In the genomic region with DNA sequence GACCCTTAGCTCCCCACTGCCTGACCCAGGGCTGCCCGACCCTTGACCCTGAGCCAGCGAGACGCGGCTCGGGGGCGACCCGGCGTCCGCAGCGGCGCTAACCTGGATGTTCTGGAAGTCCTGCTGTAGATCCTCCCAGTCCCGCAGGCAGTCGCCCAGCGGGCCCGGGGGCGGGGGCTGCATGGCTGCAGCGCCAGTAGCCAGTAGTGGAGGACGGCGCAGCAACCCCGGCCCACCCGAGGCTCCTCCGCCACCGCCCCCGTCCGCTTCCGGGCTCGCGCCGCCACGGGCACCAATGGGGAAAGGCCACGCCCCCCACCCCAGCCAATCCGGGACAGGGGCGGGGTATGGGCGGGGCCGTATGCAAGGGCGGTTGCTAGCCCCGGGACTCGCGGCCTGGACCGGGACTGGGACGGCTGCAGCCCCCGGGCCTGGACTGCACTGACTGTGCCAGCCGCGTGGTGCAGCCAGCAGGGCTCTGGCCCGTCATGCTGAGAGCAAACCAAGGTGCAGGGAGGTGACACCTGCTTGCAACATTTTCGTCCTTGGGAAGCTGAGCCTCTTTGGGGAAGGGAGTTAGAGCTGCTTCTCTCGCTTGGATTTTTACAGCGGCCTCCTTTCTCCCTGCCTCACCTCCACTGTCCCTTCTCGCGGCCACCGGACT, we compare ENCODE assay signal across 1 cellular context.
TF ChIP-seq lines count a peak whose summit lies in the region.

A gene (minus strand): TSS at position 208 of the 664 bp plus-strand sequence. CDS start 25 bp downstream, at position 183.

TF ChIP-seq in HepG2, 621 proteins besides CTCF, POLR2A, EP300 and RAD21 (continued from another document and continues in another):
- TF ChIP-seq, protein P1, sequence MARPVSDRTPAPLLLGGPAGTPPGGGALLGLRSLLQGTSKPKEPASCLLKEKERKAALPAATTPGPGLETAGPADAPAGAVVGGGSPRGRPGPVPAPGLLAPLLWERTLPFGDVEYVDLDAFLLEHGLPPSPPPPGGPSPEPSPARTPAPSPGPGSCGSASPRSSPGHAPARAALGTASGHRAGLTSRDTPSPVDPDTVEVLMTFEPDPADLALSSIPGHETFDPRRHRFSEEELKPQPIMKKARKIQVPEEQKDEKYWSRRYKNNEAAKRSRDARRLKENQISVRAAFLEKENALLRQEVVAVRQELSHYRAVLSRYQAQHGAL (CRISPR knock-in tag; IDR thresholded peaks at IDR 0.05; ENCODE audit: not compliant biosample characterization): no peak
- TF ChIP-seq ZNF547 (CRISPR knock-in tag; IDR thresholded peaks at IDR 0.05) (peak; percentile 60), ZNF790 (CRISPR knock-in tag; IDR thresholded peaks at IDR 0.05; ENCODE audit: borderline replicate concordance) (no peak), ARHGAP35 (CRISPR knock-in tag; IDR thresholded peaks at IDR 0.05; ENCODE audit: borderline replicate concordance) (no peak; the same call in 1 of the 2 replicates), ARNT2 (CRISPR knock-in tag; IDR thresholded peaks at IDR 0.05; ENCODE audit: low read depth) (peak; percentile 87), ZNF570 (CRISPR knock-in tag; IDR thresholded peaks at IDR 0.05; ENCODE audit: borderline replicate concordance) (no peak), ZNF24 (IDR thresholded peaks at IDR 0.05) (no peak), ZBTB21 (CRISPR knock-in tag; IDR thresholded peaks at IDR 0.05) (no peak), PRMT3 (CRISPR knock-in tag; IDR thresholded peaks at IDR 0.05; ENCODE audit: borderline replicate concordance, low read depth) (no peak), KDM2A (CRISPR knock-in tag; IDR thresholded peaks at IDR 0.05; ENCODE audit: borderline replicate concordance, low read depth) (peak; percentile 93), HMGA1 (CRISPR knock-in tag; conservative IDR thresholded peaks at IDR 0.05) (no peak), CHCHD3 (CRISPR knock-in tag; IDR thresholded peaks at IDR 0.05) (no peak), ZNF460 (CRISPR knock-in tag; IDR thresholded peaks at IDR 0.05; ENCODE audit: borderline replicate concordance) (peak; percentile 21; the same call in 1 of the 2 replicates), ZNF136 (CRISPR knock-in tag; IDR thresholded peaks at IDR 0.05; ENCODE audit: low read depth) (no peak), ZNF232 (CRISPR knock-in tag; IDR thresholded peaks at IDR 0.05; ENCODE audit: borderline replicate concordance) (peak; percentile 14; the same call in 1 of the 2 replicates), WIZ (CRISPR knock-in tag; IDR thresholded peaks at IDR 0.05) (no peak), SRSF9 (IDR thresholded peaks at IDR 0.05; ENCODE audit: borderline replicate concordance, insufficient read depth, low read depth, low read length, poor library complexity, severe bottlenecking) (no peak), ZNF782 (CRISPR knock-in tag; IDR thresholded peaks at IDR 0.05; ENCODE audit: borderline replicate concordance) (no peak), TRIM24 (CRISPR knock-in tag; IDR thresholded peaks at IDR 0.05) (no peak), ZNF224 (CRISPR knock-in tag; IDR thresholded peaks at IDR 0.05) (peak; percentile 81; the same call in 1 of the 2 replicates), ZNF350 (CRISPR knock-in tag; IDR thresholded peaks at IDR 0.05; ENCODE audit: borderline replicate concordance, low read depth) (peak; percentile 13; the same call in 1 of the 2 replicates), LCORL (IDR thresholded peaks at IDR 0.05) (no peak), LCORL (CRISPR knock-in tag; IDR thresholded peaks at IDR 0.05) (peak; percentile 30), EZH2 (conservative IDR thresholded peaks at IDR 0.05; ENCODE audit: low read depth, low read length) (no peak), MEIS2 (CRISPR knock-in tag; IDR thresholded peaks at IDR 0.05) (0 out of 2 replicates have a peak, but pooled peaks have one; percentile 34), ZNF550 (CRISPR knock-in tag; IDR thresholded peaks at IDR 0.05; ENCODE audit: borderline replicate concordance) (no peak), RFXANK (CRISPR knock-in tag; IDR thresholded peaks at IDR 0.05) (peak; percentile 67; the same call in 1 of the 2 replicates), ZSCAN31 (CRISPR knock-in tag; IDR thresholded peaks at IDR 0.05; ENCODE audit: low read depth) (no peak; the same call in 1 of the 2 replicates), ZSCAN9 (CRISPR knock-in tag; IDR thresholded peaks at IDR 0.05; ENCODE audit: borderline replicate concordance) (peak; percentile 40; the same call in 1 of the 2 replicates), ELF3 (CRISPR knock-in tag; IDR thresholded peaks at IDR 0.05) (0 out of 2 replicates have a peak, but pooled peaks have one; percentile 20)
- TF ChIP-seq, protein P2, sequence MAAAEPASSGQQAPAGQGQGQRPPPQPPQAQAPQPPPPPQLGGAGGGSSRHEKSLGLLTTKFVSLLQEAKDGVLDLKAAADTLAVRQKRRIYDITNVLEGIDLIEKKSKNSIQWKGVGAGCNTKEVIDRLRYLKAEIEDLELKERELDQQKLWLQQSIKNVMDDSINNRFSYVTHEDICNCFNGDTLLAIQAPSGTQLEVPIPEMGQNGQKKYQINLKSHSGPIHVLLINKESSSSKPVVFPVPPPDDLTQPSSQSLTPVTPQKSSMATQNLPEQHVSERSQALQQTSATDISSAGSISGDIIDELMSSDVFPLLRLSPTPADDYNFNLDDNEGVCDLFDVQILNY (CRISPR knock-in tag; conservative IDR thresholded peaks at IDR 0.05): 0 out of 2 replicates have a peak, but pooled peaks have one; percentile 21
- TF ChIP-seq, protein P3, sequence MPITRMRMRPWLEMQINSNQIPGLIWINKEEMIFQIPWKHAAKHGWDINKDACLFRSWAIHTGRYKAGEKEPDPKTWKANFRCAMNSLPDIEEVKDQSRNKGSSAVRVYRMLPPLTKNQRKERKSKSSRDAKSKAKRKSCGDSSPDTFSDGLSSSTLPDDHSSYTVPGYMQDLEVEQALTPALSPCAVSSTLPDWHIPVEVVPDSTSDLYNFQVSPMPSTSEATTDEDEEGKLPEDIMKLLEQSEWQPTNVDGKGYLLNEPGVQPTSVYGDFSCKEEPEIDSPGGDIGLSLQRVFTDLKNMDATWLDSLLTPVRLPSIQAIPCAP (CRISPR knock-in tag; IDR thresholded peaks at IDR 0.05; ENCODE audit: low read depth): no peak
- TF ChIP-seq, protein P4, sequence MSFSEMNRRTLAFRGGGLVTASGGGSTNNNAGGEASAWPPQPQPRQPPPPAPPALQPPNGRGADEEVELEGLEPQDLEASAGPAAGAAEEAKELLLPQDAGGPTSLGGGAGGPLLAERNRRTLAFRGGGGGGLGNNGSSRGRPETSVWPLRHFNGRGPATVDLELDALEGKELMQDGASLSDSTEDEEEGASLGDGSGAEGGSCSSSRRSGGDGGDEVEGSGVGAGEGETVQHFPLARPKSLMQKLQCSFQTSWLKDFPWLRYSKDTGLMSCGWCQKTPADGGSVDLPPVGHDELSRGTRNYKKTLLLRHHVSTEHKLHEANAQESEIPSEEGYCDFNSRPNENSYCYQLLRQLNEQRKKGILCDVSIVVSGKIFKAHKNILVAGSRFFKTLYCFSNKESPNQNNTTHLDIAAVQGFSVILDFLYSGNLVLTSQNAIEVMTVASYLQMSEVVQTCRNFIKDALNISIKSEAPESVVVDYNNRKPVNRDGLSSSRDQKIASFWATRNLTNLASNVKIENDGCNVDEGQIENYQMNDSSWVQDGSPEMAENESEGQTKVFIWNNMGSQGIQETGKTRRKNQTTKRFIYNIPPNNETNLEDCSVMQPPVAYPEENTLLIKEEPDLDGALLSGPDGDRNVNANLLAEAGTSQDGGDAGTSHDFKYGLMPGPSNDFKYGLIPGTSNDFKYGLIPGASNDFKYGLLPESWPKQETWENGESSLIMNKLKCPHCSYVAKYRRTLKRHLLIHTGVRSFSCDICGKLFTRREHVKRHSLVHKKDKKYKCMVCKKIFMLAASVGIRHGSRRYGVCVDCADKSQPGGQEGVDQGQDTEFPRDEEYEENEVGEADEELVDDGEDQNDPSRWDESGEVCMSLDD (CRISPR knock-in tag; IDR thresholded peaks at IDR 0.05; ENCODE audit: borderline replicate concordance): no peak; the same call in 1 of the 2 replicates
- TF ChIP-seq, protein P5, sequence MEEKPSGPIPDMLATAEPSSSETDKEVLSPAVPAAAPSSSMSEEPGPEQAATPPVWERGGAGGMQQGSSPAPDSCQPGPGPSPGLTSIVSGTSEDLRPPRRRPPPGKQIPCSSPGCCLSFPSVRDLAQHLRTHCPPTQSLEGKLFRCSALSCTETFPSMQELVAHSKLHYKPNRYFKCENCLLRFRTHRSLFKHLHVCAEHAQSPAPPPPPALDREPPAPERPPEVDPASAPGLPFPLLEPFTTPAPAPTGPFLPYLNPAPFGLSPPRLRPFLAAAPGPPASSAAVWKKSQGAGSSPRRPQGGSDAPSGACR (CRISPR knock-in tag; IDR thresholded peaks at IDR 0.05): 0 out of 2 replicates have a peak, but pooled peaks have one; percentile 44
- TF ChIP-seq, protein P6, sequence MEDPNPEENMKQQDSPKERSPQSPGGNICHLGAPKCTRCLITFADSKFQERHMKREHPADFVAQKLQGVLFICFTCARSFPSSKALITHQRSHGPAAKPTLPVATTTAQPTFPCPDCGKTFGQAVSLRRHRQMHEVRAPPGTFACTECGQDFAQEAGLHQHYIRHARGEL (CRISPR knock-in tag; IDR thresholded peaks at IDR 0.05): peak; percentile 78; the same call in 1 of the 2 replicates
- TF ChIP-seq, protein P7, sequence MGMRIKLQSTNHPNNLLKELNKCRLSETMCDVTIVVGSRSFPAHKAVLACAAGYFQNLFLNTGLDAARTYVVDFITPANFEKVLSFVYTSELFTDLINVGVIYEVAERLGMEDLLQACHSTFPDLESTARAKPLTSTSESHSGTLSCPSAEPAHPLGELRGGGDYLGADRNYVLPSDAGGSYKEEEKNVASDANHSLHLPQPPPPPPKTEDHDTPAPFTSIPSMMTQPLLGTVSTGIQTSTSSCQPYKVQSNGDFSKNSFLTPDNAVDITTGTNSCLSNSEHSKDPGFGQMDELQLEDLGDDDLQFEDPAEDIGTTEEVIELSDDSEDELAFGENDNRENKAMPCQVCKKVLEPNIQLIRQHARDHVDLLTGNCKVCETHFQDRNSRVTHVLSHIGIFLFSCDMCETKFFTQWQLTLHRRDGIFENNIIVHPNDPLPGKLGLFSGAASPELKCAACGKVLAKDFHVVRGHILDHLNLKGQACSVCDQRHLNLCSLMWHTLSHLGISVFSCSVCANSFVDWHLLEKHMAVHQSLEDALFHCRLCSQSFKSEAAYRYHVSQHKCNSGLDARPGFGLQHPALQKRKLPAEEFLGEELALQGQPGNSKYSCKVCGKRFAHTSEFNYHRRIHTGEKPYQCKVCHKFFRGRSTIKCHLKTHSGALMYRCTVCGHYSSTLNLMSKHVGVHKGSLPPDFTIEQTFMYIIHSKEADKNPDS (CRISPR knock-in tag; IDR thresholded peaks at IDR 0.05): peak; percentile 22; the same call in 1 of the 2 replicates
- TF ChIP-seq, protein P8, sequence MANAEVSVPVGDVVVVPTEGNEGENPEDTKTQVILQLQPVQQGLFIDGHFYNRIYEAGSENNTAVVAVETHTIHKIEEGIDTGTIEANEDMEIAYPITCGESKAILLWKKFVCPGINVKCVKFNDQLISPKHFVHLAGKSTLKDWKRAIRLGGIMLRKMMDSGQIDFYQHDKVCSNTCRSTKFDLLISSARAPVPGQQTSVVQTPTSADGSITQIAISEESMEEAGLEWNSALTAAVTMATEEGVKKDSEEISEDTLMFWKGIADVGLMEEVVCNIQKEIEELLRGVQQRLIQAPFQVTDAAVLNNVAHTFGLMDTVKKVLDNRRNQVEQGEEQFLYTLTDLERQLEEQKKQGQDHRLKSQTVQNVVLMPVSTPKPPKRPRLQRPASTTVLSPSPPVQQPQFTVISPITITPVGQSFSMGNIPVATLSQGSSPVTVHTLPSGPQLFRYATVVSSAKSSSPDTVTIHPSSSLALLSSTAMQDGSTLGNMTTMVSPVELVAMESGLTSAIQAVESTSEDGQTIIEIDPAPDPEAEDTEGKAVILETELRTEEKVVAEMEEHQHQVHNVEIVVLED (CRISPR knock-in tag; IDR thresholded peaks at IDR 0.05; ENCODE audit: borderline replicate concordance): peak; percentile 37; the same call in 1 of the 2 replicates
- TF ChIP-seq, protein P9, sequence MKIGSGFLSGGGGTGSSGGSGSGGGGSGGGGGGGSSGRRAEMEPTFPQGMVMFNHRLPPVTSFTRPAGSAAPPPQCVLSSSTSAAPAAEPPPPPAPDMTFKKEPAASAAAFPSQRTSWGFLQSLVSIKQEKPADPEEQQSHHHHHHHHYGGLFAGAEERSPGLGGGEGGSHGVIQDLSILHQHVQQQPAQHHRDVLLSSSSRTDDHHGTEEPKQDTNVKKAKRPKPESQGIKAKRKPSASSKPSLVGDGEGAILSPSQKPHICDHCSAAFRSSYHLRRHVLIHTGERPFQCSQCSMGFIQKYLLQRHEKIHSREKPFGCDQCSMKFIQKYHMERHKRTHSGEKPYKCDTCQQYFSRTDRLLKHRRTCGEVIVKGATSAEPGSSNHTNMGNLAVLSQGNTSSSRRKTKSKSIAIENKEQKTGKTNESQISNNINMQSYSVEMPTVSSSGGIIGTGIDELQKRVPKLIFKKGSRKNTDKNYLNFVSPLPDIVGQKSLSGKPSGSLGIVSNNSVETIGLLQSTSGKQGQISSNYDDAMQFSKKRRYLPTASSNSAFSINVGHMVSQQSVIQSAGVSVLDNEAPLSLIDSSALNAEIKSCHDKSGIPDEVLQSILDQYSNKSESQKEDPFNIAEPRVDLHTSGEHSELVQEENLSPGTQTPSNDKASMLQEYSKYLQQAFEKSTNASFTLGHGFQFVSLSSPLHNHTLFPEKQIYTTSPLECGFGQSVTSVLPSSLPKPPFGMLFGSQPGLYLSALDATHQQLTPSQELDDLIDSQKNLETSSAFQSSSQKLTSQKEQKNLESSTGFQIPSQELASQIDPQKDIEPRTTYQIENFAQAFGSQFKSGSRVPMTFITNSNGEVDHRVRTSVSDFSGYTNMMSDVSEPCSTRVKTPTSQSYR (CRISPR knock-in tag; IDR thresholded peaks at IDR 0.05; ENCODE audit: borderline replicate concordance): no peak
- TF ChIP-seq, protein P10, sequence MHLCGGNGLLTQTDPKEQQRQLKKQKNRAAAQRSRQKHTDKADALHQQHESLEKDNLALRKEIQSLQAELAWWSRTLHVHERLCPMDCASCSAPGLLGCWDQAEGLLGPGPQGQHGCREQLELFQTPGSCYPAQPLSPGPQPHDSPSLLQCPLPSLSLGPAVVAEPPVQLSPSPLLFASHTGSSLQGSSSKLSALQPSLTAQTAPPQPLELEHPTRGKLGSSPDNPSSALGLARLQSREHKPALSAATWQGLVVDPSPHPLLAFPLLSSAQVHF (CRISPR knock-in tag; IDR thresholded peaks at IDR 0.05): no peak
- TF ChIP-seq, protein P11, sequence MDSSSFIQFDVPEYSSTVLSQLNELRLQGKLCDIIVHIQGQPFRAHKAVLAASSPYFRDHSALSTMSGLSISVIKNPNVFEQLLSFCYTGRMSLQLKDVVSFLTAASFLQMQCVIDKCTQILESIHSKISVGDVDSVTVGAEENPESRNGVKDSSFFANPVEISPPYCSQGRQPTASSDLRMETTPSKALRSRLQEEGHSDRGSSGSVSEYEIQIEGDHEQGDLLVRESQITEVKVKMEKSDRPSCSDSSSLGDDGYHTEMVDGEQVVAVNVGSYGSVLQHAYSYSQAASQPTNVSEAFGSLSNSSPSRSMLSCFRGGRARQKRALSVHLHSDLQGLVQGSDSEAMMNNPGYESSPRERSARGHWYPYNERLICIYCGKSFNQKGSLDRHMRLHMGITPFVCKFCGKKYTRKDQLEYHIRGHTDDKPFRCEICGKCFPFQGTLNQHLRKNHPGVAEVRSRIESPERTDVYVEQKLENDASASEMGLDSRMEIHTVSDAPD (CRISPR knock-in tag; IDR thresholded peaks at IDR 0.05): no peak
